In the genomic region with DNA sequence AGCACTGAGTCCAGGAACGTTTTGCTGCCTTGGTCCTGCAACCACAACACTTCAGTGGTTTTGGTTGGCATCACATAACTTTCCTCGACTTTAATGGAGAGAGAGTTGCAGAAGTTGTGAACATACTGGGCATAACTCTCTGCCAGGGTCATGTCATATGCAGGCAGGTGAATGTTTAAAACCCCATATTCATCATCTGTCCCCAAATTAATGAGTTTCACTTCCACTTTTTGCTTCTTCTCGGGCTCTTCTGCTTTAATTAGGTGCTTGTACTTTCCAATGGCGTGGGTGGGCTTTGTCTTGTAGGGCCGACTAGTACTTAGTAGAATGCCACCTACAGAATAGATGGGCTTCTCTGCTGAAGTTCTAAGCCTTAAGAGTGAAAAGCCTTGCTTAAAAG, we compare ENCODE assay signal across 1 cellular context.
A peak's percentile ranks its signal among the peaks of the same experiment; 100 is the strongest.
TF ChIP-seq lines count a peak whose summit lies in the region.

No MANE protein-coding gene starts in this region.

TF ChIP-seq in GM12878, 131 proteins besides CTCF, POLR2A, EP300 and RAD21 (continued from another document):
- TF ChIP-seq, protein P1, sequence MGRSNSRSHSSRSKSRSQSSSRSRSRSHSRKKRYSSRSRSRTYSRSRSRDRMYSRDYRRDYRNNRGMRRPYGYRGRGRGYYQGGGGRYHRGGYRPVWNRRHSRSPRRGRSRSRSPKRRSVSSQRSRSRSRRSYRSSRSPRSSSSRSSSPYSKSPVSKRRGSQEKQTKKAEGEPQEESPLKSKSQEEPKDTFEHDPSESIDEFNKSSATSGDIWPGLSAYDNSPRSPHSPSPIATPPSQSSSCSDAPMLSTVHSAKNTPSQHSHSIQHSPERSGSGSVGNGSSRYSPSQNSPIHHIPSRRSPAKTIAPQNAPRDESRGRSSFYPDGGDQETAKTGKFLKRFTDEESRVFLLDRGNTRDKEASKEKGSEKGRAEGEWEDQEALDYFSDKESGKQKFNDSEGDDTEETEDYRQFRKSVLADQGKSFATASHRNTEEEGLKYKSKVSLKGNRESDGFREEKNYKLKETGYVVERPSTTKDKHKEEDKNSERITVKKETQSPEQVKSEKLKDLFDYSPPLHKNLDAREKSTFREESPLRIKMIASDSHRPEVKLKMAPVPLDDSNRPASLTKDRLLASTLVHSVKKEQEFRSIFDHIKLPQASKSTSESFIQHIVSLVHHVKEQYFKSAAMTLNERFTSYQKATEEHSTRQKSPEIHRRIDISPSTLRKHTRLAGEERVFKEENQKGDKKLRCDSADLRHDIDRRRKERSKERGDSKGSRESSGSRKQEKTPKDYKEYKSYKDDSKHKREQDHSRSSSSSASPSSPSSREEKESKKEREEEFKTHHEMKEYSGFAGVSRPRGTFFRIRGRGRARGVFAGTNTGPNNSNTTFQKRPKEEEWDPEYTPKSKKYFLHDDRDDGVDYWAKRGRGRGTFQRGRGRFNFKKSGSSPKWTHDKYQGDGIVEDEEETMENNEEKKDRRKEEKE (IDR thresholded peaks at IDR 0.05), result no peak
- TF ChIP-seq EGR1 (IDR thresholded peaks at IDR 0.05; ENCODE audit: borderline replicate concordance in 1 of 2, low read depth in 2 of 2, low read length in 2 of 2) (peak in 1 of 2 experiments; percentile 90; a peak in 2 of 3 replicates), CREM (IDR thresholded peaks at IDR 0.05; ENCODE audit: low read depth) (peak; percentile 62), DPF2 (IDR thresholded peaks at IDR 0.05) (peak; percentile 100), WRNIP1 (IDR thresholded peaks at IDR 0.05; ENCODE audit: borderline replicate concordance, low read depth, low read length) (no peak), ZZZ3 (IDR thresholded peaks at IDR 0.05; ENCODE audit: control insufficient read depth, insufficient read length, low read depth) (no peak), ESRRA (IDR thresholded peaks at IDR 0.05; ENCODE audit: low read length) (no peak), SUZ12 (IDR thresholded peaks at IDR 0.05; ENCODE audit: unreplicated experiment) (no peak), CBX3 (IDR thresholded peaks at IDR 0.05; ENCODE audit: borderline replicate concordance, low read depth) (no peak), LARP7 (IDR thresholded peaks at IDR 0.05) (0 out of 2 replicates have a peak, but pooled peaks have one; percentile 3), BCL11A (IDR thresholded peaks at IDR 0.05; ENCODE audit: low read depth, low read length) (peak; percentile 100), BRCA1 (IDR thresholded peaks at IDR 0.05; ENCODE audit: low read depth, low read length) (no peak), FOXK2 (IDR thresholded peaks at IDR 0.05) (no peak), ZNF217 (IDR thresholded peaks at IDR 0.05) (peak; percentile 93), ATF7 (IDR thresholded peaks at IDR 0.05; ENCODE audit: low read depth) (peak; percentile 93), MTA2 (IDR thresholded peaks at IDR 0.05; ENCODE audit: low read depth) (peak; percentile 100), RFX5 (IDR thresholded peaks at IDR 0.05; ENCODE audit: low read depth, low read length) (no peak), GATAD2B (conservative IDR thresholded peaks at IDR 0.05; ENCODE audit: low read depth) (peak; percentile 90), KAT2A (conservative IDR thresholded peaks at IDR 0.05; ENCODE audit: control insufficient read depth, low read depth, low read length) (no peak), STAT3 (IDR thresholded peaks at IDR 0.05; ENCODE audit: low read depth, low read length) (peak; percentile 47; the same call in 1 of the 2 replicates), MXI1 (IDR thresholded peaks at IDR 0.05; ENCODE audit: low read depth, low read length) (peak; percentile 66), YBX1 (IDR thresholded peaks at IDR 0.05) (no peak), POLR2AphosphoS2 (IDR thresholded peaks at IDR 0.05; ENCODE audit: low read depth, low read length) (no peak), FOXM1 (IDR thresholded peaks at IDR 0.05; ENCODE audit: low read depth, low read length) (peak; percentile 82; the same call in 1 of the 2 replicates), ZNF384 (IDR thresholded peaks at IDR 0.05; ENCODE audit: borderline replicate concordance, low read depth, low read length) (no peak), CHD1 (IDR thresholded peaks at IDR 0.05; ENCODE audit: low read depth, low read length) (no peak)
- TF ChIP-seq, protein P2, sequence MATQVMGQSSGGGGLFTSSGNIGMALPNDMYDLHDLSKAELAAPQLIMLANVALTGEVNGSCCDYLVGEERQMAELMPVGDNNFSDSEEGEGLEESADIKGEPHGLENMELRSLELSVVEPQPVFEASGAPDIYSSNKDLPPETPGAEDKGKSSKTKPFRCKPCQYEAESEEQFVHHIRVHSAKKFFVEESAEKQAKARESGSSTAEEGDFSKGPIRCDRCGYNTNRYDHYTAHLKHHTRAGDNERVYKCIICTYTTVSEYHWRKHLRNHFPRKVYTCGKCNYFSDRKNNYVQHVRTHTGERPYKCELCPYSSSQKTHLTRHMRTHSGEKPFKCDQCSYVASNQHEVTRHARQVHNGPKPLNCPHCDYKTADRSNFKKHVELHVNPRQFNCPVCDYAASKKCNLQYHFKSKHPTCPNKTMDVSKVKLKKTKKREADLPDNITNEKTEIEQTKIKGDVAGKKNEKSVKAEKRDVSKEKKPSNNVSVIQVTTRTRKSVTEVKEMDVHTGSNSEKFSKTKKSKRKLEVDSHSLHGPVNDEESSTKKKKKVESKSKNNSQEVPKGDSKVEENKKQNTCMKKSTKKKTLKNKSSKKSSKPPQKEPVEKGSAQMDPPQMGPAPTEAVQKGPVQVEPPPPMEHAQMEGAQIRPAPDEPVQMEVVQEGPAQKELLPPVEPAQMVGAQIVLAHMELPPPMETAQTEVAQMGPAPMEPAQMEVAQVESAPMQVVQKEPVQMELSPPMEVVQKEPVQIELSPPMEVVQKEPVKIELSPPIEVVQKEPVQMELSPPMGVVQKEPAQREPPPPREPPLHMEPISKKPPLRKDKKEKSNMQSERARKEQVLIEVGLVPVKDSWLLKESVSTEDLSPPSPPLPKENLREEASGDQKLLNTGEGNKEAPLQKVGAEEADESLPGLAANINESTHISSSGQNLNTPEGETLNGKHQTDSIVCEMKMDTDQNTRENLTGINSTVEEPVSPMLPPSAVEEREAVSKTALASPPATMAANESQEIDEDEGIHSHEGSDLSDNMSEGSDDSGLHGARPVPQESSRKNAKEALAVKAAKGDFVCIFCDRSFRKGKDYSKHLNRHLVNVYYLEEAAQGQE (IDR thresholded peaks at IDR 0.05; ENCODE audit: low read depth, low read length), result no peak
- TF ChIP-seq, protein P3, sequence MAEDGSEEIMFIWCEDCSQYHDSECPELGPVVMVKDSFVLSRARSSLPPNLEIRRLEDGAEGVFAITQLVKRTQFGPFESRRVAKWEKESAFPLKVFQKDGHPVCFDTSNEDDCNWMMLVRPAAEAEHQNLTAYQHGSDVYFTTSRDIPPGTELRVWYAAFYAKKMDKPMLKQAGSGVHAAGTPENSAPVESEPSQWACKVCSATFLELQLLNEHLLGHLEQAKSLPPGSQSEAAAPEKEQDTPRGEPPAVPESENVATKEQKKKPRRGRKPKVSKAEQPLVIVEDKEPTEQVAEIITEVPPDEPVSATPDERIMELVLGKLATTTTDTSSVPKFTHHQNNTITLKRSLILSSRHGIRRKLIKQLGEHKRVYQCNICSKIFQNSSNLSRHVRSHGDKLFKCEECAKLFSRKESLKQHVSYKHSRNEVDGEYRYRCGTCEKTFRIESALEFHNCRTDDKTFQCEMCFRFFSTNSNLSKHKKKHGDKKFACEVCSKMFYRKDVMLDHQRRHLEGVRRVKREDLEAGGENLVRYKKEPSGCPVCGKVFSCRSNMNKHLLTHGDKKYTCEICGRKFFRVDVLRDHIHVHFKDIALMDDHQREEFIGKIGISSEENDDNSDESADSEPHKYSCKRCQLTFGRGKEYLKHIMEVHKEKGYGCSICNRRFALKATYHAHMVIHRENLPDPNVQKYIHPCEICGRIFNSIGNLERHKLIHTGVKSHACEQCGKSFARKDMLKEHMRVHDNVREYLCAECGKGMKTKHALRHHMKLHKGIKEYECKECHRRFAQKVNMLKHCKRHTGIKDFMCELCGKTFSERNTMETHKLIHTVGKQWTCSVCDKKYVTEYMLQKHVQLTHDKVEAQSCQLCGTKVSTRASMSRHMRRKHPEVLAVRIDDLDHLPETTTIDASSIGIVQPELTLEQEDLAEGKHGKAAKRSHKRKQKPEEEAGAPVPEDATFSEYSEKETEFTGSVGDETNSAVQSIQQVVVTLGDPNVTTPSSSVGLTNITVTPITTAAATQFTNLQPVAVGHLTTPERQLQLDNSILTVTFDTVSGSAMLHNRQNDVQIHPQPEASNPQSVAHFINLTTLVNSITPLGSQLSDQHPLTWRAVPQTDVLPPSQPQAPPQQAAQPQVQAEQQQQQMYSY (CRISPR knock-in tag; IDR thresholded peaks at IDR 0.05), result no peak
- TF ChIP-seq, protein P4, sequence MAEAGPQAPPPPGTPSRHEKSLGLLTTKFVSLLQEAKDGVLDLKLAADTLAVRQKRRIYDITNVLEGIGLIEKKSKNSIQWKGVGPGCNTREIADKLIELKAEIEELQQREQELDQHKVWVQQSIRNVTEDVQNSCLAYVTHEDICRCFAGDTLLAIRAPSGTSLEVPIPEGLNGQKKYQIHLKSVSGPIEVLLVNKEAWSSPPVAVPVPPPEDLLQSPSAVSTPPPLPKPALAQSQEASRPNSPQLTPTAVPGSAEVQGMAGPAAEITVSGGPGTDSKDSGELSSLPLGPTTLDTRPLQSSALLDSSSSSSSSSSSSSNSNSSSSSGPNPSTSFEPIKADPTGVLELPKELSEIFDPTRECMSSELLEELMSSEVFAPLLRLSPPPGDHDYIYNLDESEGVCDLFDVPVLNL (IDR thresholded peaks at IDR 0.05; ENCODE audit: low read depth, low read length), result no peak
- TF ChIP-seq, protein P5, sequence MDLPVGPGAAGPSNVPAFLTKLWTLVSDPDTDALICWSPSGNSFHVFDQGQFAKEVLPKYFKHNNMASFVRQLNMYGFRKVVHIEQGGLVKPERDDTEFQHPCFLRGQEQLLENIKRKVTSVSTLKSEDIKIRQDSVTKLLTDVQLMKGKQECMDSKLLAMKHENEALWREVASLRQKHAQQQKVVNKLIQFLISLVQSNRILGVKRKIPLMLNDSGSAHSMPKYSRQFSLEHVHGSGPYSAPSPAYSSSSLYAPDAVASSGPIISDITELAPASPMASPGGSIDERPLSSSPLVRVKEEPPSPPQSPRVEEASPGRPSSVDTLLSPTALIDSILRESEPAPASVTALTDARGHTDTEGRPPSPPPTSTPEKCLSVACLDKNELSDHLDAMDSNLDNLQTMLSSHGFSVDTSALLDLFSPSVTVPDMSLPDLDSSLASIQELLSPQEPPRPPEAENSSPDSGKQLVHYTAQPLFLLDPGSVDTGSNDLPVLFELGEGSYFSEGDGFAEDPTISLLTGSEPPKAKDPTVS (IDR thresholded peaks at IDR 0.05; ENCODE audit: low read depth, low read length), result no peak
- TF ChIP-seq, protein P6, sequence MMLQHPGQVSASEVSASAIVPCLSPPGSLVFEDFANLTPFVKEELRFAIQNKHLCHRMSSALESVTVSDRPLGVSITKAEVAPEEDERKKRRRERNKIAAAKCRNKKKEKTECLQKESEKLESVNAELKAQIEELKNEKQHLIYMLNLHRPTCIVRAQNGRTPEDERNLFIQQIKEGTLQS (IDR thresholded peaks at IDR 0.05; ENCODE audit: borderline replicate concordance, extremely low read depth, low read depth, low read length), result no peak
- TF ChIP-seq, protein P7, sequence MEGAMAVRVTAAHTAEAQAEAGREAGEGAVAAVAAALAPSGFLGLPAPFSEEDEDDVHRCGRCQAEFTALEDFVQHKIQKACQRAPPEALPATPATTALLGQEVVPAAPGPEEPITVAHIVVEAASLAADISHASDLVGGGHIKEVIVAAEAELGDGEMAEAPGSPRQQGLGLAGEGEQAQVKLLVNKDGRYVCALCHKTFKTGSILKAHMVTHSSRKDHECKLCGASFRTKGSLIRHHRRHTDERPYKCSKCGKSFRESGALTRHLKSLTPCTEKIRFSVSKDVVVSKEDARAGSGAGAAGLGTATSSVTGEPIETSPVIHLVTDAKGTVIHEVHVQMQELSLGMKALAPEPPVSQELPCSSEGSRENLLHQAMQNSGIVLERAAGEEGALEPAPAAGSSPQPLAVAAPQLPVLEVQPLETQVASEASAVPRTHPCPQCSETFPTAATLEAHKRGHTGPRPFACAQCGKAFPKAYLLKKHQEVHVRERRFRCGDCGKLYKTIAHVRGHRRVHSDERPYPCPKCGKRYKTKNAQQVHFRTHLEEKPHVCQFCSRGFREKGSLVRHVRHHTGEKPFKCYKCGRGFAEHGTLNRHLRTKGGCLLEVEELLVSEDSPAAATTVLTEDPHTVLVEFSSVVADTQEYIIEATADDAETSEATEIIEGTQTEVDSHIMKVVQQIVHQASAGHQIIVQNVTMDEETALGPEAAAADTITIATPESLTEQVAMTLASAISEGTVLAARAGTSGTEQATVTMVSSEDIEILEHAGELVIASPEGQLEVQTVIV (IDR thresholded peaks at IDR 0.05; ENCODE audit: borderline replicate concordance, partially characterized antibody), result no peak
